ENCODE assay signal across 1 cellular context in the genomic region with DNA sequence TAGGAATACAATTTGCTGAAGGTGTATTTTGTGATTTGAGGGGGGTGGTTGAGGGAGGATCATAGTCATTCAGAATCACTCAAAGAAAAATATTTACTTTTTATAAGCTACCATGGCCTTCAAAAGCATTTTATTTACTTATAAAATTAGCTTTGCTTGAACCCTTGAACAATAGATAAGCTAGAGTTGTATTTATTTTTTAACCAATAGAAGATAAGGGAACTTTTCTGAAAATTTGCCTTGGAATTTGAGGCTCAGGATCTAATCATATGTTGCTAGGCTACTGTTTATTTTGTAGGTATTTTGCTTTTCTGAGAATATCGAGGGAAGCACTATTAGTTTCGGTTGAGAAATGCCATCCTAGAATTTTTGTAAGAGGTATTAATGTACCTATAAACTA.
TF ChIP-seq lines count a peak whose summit lies in the region.

No MANE protein-coding gene starts in this region.

TF ChIP-seq in HepG2, 621 proteins besides CTCF, POLR2A, EP300 and RAD21 (continued from another document and continues in another):
- TF ChIP-seq HNRNPH1 (optimal IDR thresholded peaks at IDR 0.05; ENCODE audit: low read depth, low read length), result no peak
- TF ChIP-seq, protein P1, sequence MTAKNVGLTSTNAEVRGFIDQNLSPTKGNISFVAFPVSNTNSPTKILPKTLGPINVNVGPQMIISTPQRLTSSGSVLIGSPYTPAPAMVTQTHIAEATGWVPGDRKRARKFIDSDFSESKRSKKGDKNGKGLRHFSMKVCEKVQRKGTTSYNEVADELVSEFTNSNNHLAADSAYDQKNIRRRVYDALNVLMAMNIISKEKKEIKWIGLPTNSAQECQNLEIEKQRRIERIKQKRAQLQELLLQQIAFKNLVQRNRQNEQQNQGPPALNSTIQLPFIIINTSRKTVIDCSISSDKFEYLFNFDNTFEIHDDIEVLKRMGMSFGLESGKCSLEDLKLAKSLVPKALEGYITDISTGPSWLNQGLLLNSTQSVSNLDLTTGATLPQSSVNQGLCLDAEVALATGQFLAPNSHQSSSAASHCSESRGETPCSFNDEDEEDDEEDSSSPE (CRISPR knock-in tag; IDR thresholded peaks at IDR 0.05), result no peak
- no peak for TF ChIP-seq ZNF569 (CRISPR knock-in tag; IDR thresholded peaks at IDR 0.05; ENCODE audit: borderline replicate concordance)
- TF ChIP-seq, protein P2, sequence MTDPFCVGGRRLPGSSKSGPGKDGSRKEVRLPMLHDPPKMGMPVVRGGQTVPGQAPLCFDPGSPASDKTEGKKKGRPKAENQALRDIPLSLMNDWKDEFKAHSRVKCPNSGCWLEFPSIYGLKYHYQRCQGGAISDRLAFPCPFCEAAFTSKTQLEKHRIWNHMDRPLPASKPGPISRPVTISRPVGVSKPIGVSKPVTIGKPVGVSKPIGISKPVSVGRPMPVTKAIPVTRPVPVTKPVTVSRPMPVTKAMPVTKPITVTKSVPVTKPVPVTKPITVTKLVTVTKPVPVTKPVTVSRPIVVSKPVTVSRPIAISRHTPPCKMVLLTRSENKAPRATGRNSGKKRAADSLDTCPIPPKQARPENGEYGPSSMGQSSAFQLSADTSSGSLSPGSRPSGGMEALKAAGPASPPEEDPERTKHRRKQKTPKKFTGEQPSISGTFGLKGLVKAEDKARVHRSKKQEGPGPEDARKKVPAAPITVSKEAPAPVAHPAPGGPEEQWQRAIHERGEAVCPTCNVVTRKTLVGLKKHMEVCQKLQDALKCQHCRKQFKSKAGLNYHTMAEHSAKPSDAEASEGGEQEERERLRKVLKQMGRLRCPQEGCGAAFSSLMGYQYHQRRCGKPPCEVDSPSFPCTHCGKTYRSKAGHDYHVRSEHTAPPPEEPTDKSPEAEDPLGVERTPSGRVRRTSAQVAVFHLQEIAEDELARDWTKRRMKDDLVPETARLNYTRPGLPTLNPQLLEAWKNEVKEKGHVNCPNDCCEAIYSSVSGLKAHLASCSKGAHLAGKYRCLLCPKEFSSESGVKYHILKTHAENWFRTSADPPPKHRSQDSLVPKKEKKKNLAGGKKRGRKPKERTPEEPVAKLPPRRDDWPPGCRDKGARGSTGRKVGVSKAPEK (CRISPR knock-in tag; IDR thresholded peaks at IDR 0.05; ENCODE audit: borderline replicate concordance), result no peak
- peak; percentile 52 for TF ChIP-seq FOXA3 (CRISPR knock-in tag; IDR thresholded peaks at IDR 0.05)
- TF ChIP-seq MAF1 (CRISPR knock-in tag; IDR thresholded peaks at IDR 0.05; ENCODE audit: borderline replicate concordance), result no peak
- no peak for TF ChIP-seq ZNF335 (CRISPR knock-in tag; IDR thresholded peaks at IDR 0.05)
- TF ChIP-seq SP5 (CRISPR knock-in tag; IDR thresholded peaks at IDR 0.05; ENCODE audit: borderline replicate concordance, low read depth), result peak; percentile 29; the same call in 1 of the 2 replicates
- no peak for TF ChIP-seq KDM2A (CRISPR knock-in tag; IDR thresholded peaks at IDR 0.05; ENCODE audit: borderline replicate concordance, low read depth)
- no peak for TF ChIP-seq FOXA1 (IDR thresholded peaks at IDR 0.05)
- peak; percentile 57 for TF ChIP-seq FOXA1 (CRISPR knock-in tag; IDR thresholded peaks at IDR 0.05)
- no peak for TF ChIP-seq SOX6 (IDR thresholded peaks at IDR 0.05)
- peak; percentile 31; the same call in 1 of the 2 replicates for TF ChIP-seq SOX6 (CRISPR knock-in tag; IDR thresholded peaks at IDR 0.05)
- TF ChIP-seq GTF3A (CRISPR knock-in tag; conservative IDR thresholded peaks at IDR 0.05), result no peak
- TF ChIP-seq RBM39 (IDR thresholded peaks at IDR 0.05; ENCODE audit: low read depth, low read length, poor library complexity, severe bottlenecking), result no peak
- no peak for TF ChIP-seq HOXA7 (CRISPR knock-in tag; IDR thresholded peaks at IDR 0.05)
- no peak for TF ChIP-seq ZKSCAN1 (IDR thresholded peaks at IDR 0.05; ENCODE audit: low read length)
- TF ChIP-seq GABPA (IDR thresholded peaks at IDR 0.05; ENCODE audit: low read depth, low read length), result no peak
- no peak for TF ChIP-seq GABPA (CRISPR knock-in tag; IDR thresholded peaks at IDR 0.05; ENCODE audit: low read depth)
- TF ChIP-seq ZNF562 (CRISPR knock-in tag; IDR thresholded peaks at IDR 0.05; ENCODE audit: borderline replicate concordance), result no peak
- TF ChIP-seq ZBTB8A (CRISPR knock-in tag; IDR thresholded peaks at IDR 0.05; ENCODE audit: borderline replicate concordance, low read depth), result no peak
- TF ChIP-seq, protein P3, sequence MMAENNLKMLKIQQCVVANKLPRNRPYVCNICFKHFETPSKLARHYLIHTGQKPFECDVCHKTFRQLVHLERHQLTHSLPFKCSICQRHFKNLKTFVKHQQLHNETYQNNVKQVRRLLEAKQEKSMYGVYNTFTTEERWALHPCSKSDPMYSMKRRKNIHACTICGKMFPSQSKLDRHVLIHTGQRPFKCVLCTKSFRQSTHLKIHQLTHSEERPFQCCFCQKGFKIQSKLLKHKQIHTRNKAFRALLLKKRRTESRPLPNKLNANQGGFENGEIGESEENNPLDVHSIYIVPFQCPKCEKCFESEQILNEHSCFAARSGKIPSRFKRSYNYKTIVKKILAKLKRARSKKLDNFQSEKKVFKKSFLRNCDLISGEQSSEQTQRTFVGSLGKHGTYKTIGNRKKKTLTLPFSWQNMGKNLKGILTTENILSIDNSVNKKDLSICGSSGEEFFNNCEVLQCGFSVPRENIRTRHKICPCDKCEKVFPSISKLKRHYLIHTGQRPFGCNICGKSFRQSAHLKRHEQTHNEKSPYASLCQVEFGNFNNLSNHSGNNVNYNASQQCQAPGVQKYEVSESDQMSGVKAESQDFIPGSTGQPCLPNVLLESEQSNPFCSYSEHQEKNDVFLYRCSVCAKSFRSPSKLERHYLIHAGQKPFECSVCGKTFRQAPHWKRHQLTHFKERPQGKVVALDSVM (CRISPR knock-in tag; IDR thresholded peaks at IDR 0.05), result no peak
- TF ChIP-seq ZNF589 (CRISPR knock-in tag; conservative IDR thresholded peaks at IDR 0.05), result no peak
- TF ChIP-seq EZH2 (conservative IDR thresholded peaks at IDR 0.05; ENCODE audit: low read depth, low read length), result no peak
- TF ChIP-seq MTF1 (CRISPR knock-in tag; IDR thresholded peaks at IDR 0.05), result no peak
- TF ChIP-seq SAP130 (CRISPR knock-in tag; IDR thresholded peaks at IDR 0.05; ENCODE audit: low read depth), result no peak
- no peak for TF ChIP-seq RXRB (CRISPR knock-in tag; IDR thresholded peaks at IDR 0.05; ENCODE audit: borderline replicate concordance)
- TF ChIP-seq, protein P4, sequence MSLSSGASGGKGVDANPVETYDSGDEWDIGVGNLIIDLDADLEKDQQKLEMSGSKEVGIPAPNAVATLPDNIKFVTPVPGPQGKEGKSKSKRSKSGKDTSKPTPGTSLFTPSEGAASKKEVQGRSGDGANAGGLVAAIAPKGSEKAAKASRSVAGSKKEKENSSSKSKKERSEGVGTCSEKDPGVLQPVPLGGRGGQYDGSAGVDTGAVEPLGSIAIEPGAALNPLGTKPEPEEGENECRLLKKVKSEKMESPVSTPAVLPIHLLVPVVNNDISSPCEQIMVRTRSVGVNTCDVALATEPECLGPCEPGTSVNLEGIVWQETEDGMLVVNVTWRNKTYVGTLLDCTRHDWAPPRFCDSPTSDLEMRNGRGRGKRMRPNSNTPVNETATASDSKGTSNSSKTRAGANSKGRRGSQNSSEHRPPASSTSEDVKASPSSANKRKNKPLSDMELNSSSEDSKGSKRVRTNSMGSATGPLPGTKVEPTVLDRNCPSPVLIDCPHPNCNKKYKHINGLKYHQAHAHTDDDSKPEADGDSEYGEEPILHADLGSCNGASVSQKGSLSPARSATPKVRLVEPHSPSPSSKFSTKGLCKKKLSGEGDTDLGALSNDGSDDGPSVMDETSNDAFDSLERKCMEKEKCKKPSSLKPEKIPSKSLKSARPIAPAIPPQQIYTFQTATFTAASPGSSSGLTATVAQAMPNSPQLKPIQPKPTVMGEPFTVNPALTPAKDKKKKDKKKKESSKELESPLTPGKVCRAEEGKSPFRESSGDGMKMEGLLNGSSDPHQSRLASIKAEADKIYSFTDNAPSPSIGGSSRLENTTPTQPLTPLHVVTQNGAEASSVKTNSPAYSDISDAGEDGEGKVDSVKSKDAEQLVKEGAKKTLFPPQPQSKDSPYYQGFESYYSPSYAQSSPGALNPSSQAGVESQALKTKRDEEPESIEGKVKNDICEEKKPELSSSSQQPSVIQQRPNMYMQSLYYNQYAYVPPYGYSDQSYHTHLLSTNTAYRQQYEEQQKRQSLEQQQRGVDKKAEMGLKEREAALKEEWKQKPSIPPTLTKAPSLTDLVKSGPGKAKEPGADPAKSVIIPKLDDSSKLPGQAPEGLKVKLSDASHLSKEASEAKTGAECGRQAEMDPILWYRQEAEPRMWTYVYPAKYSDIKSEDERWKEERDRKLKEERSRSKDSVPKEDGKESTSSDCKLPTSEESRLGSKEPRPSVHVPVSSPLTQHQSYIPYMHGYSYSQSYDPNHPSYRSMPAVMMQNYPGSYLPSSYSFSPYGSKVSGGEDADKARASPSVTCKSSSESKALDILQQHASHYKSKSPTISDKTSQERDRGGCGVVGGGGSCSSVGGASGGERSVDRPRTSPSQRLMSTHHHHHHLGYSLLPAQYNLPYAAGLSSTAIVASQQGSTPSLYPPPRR (CRISPR knock-in tag; IDR thresholded peaks at IDR 0.05; ENCODE audit: borderline replicate concordance), result peak; percentile 83
- TF ChIP-seq KMT2A (CRISPR knock-in tag; IDR thresholded peaks at IDR 0.05), result no peak
- TF ChIP-seq ZBTB7B (CRISPR knock-in tag; IDR thresholded peaks at IDR 0.05), result no peak
- no peak for TF ChIP-seq ZNF263 (CRISPR knock-in tag; IDR thresholded peaks at IDR 0.05)
- TF ChIP-seq, protein P5, sequence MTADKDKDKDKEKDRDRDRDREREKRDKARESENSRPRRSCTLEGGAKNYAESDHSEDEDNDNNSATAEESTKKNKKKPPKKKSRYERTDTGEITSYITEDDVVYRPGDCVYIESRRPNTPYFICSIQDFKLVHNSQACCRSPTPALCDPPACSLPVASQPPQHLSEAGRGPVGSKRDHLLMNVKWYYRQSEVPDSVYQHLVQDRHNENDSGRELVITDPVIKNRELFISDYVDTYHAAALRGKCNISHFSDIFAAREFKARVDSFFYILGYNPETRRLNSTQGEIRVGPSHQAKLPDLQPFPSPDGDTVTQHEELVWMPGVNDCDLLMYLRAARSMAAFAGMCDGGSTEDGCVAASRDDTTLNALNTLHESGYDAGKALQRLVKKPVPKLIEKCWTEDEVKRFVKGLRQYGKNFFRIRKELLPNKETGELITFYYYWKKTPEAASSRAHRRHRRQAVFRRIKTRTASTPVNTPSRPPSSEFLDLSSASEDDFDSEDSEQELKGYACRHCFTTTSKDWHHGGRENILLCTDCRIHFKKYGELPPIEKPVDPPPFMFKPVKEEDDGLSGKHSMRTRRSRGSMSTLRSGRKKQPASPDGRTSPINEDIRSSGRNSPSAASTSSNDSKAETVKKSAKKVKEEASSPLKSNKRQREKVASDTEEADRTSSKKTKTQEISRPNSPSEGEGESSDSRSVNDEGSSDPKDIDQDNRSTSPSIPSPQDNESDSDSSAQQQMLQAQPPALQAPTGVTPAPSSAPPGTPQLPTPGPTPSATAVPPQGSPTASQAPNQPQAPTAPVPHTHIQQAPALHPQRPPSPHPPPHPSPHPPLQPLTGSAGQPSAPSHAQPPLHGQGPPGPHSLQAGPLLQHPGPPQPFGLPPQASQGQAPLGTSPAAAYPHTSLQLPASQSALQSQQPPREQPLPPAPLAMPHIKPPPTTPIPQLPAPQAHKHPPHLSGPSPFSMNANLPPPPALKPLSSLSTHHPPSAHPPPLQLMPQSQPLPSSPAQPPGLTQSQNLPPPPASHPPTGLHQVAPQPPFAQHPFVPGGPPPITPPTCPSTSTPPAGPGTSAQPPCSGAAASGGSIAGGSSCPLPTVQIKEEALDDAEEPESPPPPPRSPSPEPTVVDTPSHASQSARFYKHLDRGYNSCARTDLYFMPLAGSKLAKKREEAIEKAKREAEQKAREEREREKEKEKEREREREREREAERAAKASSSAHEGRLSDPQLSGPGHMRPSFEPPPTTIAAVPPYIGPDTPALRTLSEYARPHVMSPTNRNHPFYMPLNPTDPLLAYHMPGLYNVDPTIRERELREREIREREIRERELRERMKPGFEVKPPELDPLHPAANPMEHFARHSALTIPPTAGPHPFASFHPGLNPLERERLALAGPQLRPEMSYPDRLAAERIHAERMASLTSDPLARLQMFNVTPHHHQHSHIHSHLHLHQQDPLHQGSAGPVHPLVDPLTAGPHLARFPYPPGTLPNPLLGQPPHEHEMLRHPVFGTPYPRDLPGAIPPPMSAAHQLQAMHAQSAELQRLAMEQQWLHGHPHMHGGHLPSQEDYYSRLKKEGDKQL (CRISPR knock-in tag; IDR thresholded peaks at IDR 0.05; ENCODE audit: low read depth), result peak; percentile 91
- no peak for TF ChIP-seq HNRNPL (IDR thresholded peaks at IDR 0.05; ENCODE audit: low read depth, low read length)
- TF ChIP-seq SIN3B (IDR thresholded peaks at IDR 0.05; ENCODE audit: low read length), result no peak
- no peak for TF ChIP-seq NFIB (CRISPR knock-in tag; IDR thresholded peaks at IDR 0.05; ENCODE audit: borderline replicate concordance)
- TF ChIP-seq SOX5 (CRISPR knock-in tag; IDR thresholded peaks at IDR 0.05; ENCODE audit: borderline replicate concordance), result peak; percentile 54; the same call in 1 of the 2 replicates
- TF ChIP-seq ZNF724P (CRISPR knock-in tag; IDR thresholded peaks at IDR 0.05; ENCODE audit: borderline replicate concordance), result no peak
- TF ChIP-seq SYNCRIP (IDR thresholded peaks at IDR 0.05; ENCODE audit: insufficient read depth, low read depth, low read length), result no peak
- peak in 1 of 2 experiments; percentile 28; a peak in 1 of 4 replicates for TF ChIP-seq MAFK (conservative IDR thresholded peaks at IDR 0.05 in 1 of 2, IDR thresholded peaks at IDR 0.05 in 1 of 2; ENCODE audit: low read length in 2 of 2)
- TF ChIP-seq, protein P6, sequence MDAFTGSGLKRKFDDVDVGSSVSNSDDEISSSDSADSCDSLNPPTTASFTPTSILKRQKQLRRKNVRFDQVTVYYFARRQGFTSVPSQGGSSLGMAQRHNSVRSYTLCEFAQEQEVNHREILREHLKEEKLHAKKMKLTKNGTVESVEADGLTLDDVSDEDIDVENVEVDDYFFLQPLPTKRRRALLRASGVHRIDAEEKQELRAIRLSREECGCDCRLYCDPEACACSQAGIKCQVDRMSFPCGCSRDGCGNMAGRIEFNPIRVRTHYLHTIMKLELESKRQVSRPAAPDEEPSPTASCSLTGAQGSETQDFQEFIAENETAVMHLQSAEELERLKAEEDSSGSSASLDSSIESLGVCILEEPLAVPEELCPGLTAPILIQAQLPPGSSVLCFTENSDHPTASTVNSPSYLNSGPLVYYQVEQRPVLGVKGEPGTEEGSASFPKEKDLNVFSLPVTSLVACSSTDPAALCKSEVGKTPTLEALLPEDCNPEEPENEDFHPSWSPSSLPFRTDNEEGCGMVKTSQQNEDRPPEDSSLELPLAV (CRISPR knock-in tag; conservative IDR thresholded peaks at IDR 0.05; ENCODE audit: low read depth), result no peak
- peak; percentile 53 for TF ChIP-seq NCOA2 (CRISPR knock-in tag; IDR thresholded peaks at IDR 0.05)
- TF ChIP-seq RBFOX2 (IDR thresholded peaks at IDR 0.05; ENCODE audit: low read depth, low read length), result no peak
- peak; percentile 62; the same call in 1 of the 2 replicates for TF ChIP-seq NR2F6 (IDR thresholded peaks at IDR 0.05)
- no peak for TF ChIP-seq NR2F6 (CRISPR knock-in tag; IDR thresholded peaks at IDR 0.05)
- 0 out of 2 replicates have a peak, but pooled peaks have one; percentile 19 for TF ChIP-seq HDAC2 (CRISPR knock-in tag; IDR thresholded peaks at IDR 0.05)
- peak; percentile 46 for TF ChIP-seq GATAD2A (CRISPR knock-in tag; IDR thresholded peaks at IDR 0.05)
- TF ChIP-seq TCF7 (IDR thresholded peaks at IDR 0.05; ENCODE audit: low read depth), result peak; percentile 67
